ENCODE assay signal across 14 cellular contexts in genomic region chr3:194101592-194102432, GRCh38. TPM values are rescaled to one million over a fixed set of nuclear protein-coding genes. Genes with fewer than 3 reads are reported as not detected.
DNase-seq lines count a peak whose midpoint lies in the region; ATAC-seq and TF ChIP-seq lines count a peak whose summit lies in the region.
"Had no signal": no experiment of that assay in that cellular context is flagged by ENCODE, and none has a peak within 500 bp of the region (broad histone marks: within the 10 kb centered on the region; RNA-seq: fewer than 3 reads in every experiment).

No MANE protein-coding gene starts in this region.

- H3K27me3 Mint-ChIP-seq in type B pancreatic cell, result peaks cover 2% of the 10 kb centered on the region

- no peaks in the 10 kb centered on the region for H3K36me3 Mint-ChIP-seq in type B pancreatic cell

- peak overlapping the region; percentile 62 to 87 (median 69) for H3K27ac ChIP-seq in right lobe of liver
- H3K27ac ChIP-seq: cardiac muscle cell, GM23248, prostate gland, vagina had no signal

- in situ Hi-C loops in ACHN (cut with HindIII; ENCODE audit: low pct_ligation_motif_present, low pct_unique_long_range_greater_than_20kb, low sequenced_read_pairs), result no loop called here

- no peaks in the 10 kb centered on the region for H3K27me3 ChIP-seq in right lobe of liver
- H3K27me3 ChIP-seq: cardiac muscle cell, vagina had no signal

- H3K27ac Mint-ChIP-seq in type B pancreatic cell, result no peak overlapping the region
- H3K27ac Mint-ChIP-seq: activated T-cell treated with anti-CD3 and anti-CD28 coated beads, Interleukin-2, amount 50 U/mL, for 72 hours had no signal

- TF ChIP-seq CTCF in right lobe of liver (IDR thresholded peaks at IDR 0.05) (no peak), type B pancreatic cell (conservative IDR thresholded peaks at IDR 0.05) (no peak)

- H3K36me3 ChIP-seq in right lobe of liver, result no peaks in the 10 kb centered on the region
- H3K36me3 ChIP-seq: cardiac muscle cell, prostate gland, vagina had no signal

- peaks cover 50% of the 10 kb centered on the region for H3K4me1 Mint-ChIP-seq in type B pancreatic cell (ENCODE audit: unreplicated experiment)

- peak; percentile 48 for TF ChIP-seq POLR2A in right lobe of liver (IDR thresholded peaks at IDR 0.05)

- intact Hi-C loops in right lobe of liver (cut with DNase I), result no loop called here

- WGBS in right lobe of liver (ENCODE audit: insufficient coverage, low coverage, low lambda C conversion rate, missing lambda C conversion rate), result 21% methylated on average over 5 of the region's 7 CpGs

- H3K4me3 ChIP-seq in right lobe of liver, result peak overlapping the region; percentile 13 to 44 (median 38)
- H3K4me3 ChIP-seq: cardiac muscle cell, GM23248, prostate gland, vagina had no signal

- DNase-seq in right lobe of liver, result peak; percentile 45 to 87 (median 78)
- no peak for DNase-seq in type B pancreatic cell (ENCODE audit: extremely low spot score, unreplicated experiment)
- DNase-seq in NCI-H1694 (lab: John Stamatoyannopoulos, UW), result no peak
- DNase-seq in ACHN, result no peak
- no peak for DNase-seq in NCI-H2107 treated with DMSO at 0.1 percent for 48 hours (lab: John Stamatoyannopoulos, UW; ENCODE audit: unreplicated experiment)
- DNase-seq: activated T-cell treated with anti-CD3 and anti-CD28 coated beads, Interleukin-2, amount 50 U/mL, for 72 hours; GM23248; left cardiac atrium had no signal

- no peaks in the 10 kb centered on the region for H3K9me3 ChIP-seq in right lobe of liver
- H3K9me3 ChIP-seq: prostate gland, vagina had no signal

- H3K4me1 ChIP-seq in right lobe of liver, result peaks cover 0 to 51% (median 27%) of the 10 kb centered on the region in 4 donors

- H3K4me3 Mint-ChIP-seq in type B pancreatic cell, result no peak overlapping the region
- H3K4me3 Mint-ChIP-seq: activated T-cell treated with anti-CD3 and anti-CD28 coated beads, Interleukin-2, amount 50 U/mL, for 72 hours had no signal

- ATAC-seq in GM18517 (IDR thresholded peaks at IDR 0.05; ENCODE audit: unreplicated experiment) (peak; percentile 27), GM21619 (IDR thresholded peaks at IDR 0.05; ENCODE audit: unreplicated experiment) (peak; percentile 21), HG03342 (IDR thresholded peaks at IDR 0.05; ENCODE audit: unreplicated experiment) (peak; percentile 18), right lobe of liver (peak; percentile 66 to 80 (median 74))
- ATAC-seq: activated T-cell treated with anti-CD3 and anti-CD28 coated beads, Interleukin-2, amount 50 U/mL, for 72 hours; left cardiac atrium had no signal

- H3K9me3 Mint-ChIP-seq in type B pancreatic cell, result no peaks in the 10 kb centered on the region
- H3K9me3 Mint-ChIP-seq: activated T-cell treated with anti-CD3 and anti-CD28 coated beads, Interleukin-2, amount 50 U/mL, for 72 hours had no signal

RNA-seq across cellular contexts. Expression of gene HES1, which starts 34.1 kb away (rescaled TPM):
- total RNA-seq in right lobe of liver, result 10 to 100 TPM; 12.9 to 40.3 (median 23.4) TPM
- 100 and 180 TPM in 2 replicates for total RNA-seq in type B pancreatic cell (ENCODE audit: low replicate concordance)

Comparison
In these comparisons a context has a peak if more than half of its experiments do, and no peak if none do; other contexts are left out.
1. ATAC-seq: peak in every context shown above with its lines; median percentile 74 in right lobe of liver; 27 in GM18517; 21 in GM21619; 18 in HG03342.
2. DNase-seq: peak in right lobe of liver (3 of 3); none in type B pancreatic cell (single experiment), NCI-H1694 (single experiment), ACHN (single experiment) and NCI-H2107 treated with DMSO at 0.1 percent for 48 hours (single experiment).